In genomic region chr12:28759334-28759733, GRCh38 we compare ENCODE assay signal across 13 cellular contexts.
DNase-seq lines count a peak whose midpoint lies in the region; ATAC-seq, FAIRE-seq and TF ChIP-seq lines count a peak whose summit lies in the region.
"Had no signal": no experiment of that assay in that cellular context is flagged by ENCODE, and none has a peak within 500 bp of the region (broad histone marks: within the 10 kb centered on the region; RNA-seq: fewer than 3 reads in every experiment).

No MANE protein-coding gene starts in this region.

- ATAC-seq in A549 = peak; percentile 78 to 89

- H3K4me1 Mint-ChIP-seq in H9 = peaks cover 15 to 20% of the 10 kb centered on the region in 2 experiments

- no peaks in the 10 kb centered on the region for H4K20me1 ChIP-seq in H9 (ENCODE audit: control insufficient read depth, insufficient read depth, insufficient read length)

- H3K18ac ChIP-seq in H9 (ENCODE audit: insufficient read length, low read depth, low read length) = no peak overlapping the region

- no peak overlapping the region for H2BK5ac ChIP-seq in H9 (ENCODE audit: insufficient read length, low read length)

- H2AK5ac ChIP-seq in H9 (ENCODE audit: insufficient read length, low read length) = no peak overlapping the region

- peak overlapping the region; percentile 32 to 89 (median 85); a peak in 5 of 7 replicates for H3K27ac Mint-ChIP-seq in H9

- no peak overlapping the region for H2BK15ac ChIP-seq in H9 (ENCODE audit: low read depth, low read length)

- H3K36me3 ChIP-seq in SJCRH30 = no peaks in the 10 kb centered on the region
- H3K36me3 ChIP-seq: SJSA1 had no signal

- no peak overlapping the region for H3K9ac ChIP-seq in H9 (ENCODE audit: extremely low read depth, insufficient read length, low read length)

- no peaks in the 10 kb centered on the region for H3K79me2 ChIP-seq in H9 (ENCODE audit: insufficient read depth, low read length)

- H4K91ac ChIP-seq in H9 (ENCODE audit: insufficient read length, low read depth, low read length) = no peak overlapping the region

- H3K27ac ChIP-seq in A549 (no peak overlapping the region; a peak in 1 of 6 replicates), H9 (ENCODE audit: insufficient read length, low read depth, low read length) (peak overlapping the region; percentile 72), SJCRH30 (no peak overlapping the region)
- H3K27ac ChIP-seq: SJSA1 had no signal

- H3K27me3 Mint-ChIP-seq in H9 (ENCODE audit: low read depth) = no peaks in the 10 kb centered on the region

- WGBS in A549 (ENCODE audit: missing lambda C conversion rate) = 0% methylated on average over 1 of the region's 1 CpG
- no CpG with 5 or more reads among the region's 1 CpG for WGBS in H9 (ENCODE audit: extremely low coverage, insufficient read length, low lambda C conversion rate)

- peak; percentile 20 to 65 for DNase-seq in A549 (ENCODE audit: low read depth in 1 of 2, low spot score in 1 of 2)
- DNase-seq in H9 = peak; percentile 93
- DNase-seq in T1000 (lab: John Stamatoyannopoulos, UW) = peak; percentile 56
- DNase-seq in glomerular visceral epithelial cell (ENCODE audit: extremely low spot score) = peak; percentile 59
- no peak for DNase-seq in NCI-H82 treated with DMSO at 0.1 percent for 48 hours (lab: John Stamatoyannopoulos, UW; ENCODE audit: unreplicated experiment)
- no peak for DNase-seq in NOMO-1 (lab: John Stamatoyannopoulos, UW; ENCODE audit: unreplicated experiment in 2 of 2)
- DNase-seq in SJCRH30 = no peak
- no peak for DNase-seq in NCI-H187 (lab: John Stamatoyannopoulos, UW)
- DNase-seq: activated CD4-positive, CD25-positive, alpha-beta regulatory T cell treated with anti-CD3 and anti-CD28 coated beads, Interleukin-2, amount 50 U/mL, for 72 hours; activated gamma-delta T cell; NCI-H2081 treated with DMSO at 0.1 percent for 48 hours; trophoblast cell had no signal

- no peak overlapping the region for H2BK12ac ChIP-seq in H9 (ENCODE audit: insufficient read length, low read depth, low read length)

- no peak overlapping the region for H3T11ph ChIP-seq in H9 (ENCODE audit: low read length)

- H4K5ac ChIP-seq in H9 (ENCODE audit: insufficient read length, low read depth, low read length) = no peak overlapping the region

- no peak overlapping the region for H3K56ac ChIP-seq in H9 (ENCODE audit: insufficient read length, low read depth, low read length)

- H3K9me3 Mint-ChIP-seq in H9 = peaks cover 51 to 52% of the 10 kb centered on the region in 2 experiments

- no peak overlapping the region for H3K4me3 ChIP-seq in A549
- H3K4me3 ChIP-seq in SJCRH30 = no peak overlapping the region
- H3K4me3 ChIP-seq: SJSA1 had no signal

- H3K79me1 ChIP-seq in H9 (ENCODE audit: insufficient read depth, low read depth, low read length, poor library complexity, severe bottlenecking) = no peaks in the 10 kb centered on the region

- no peak overlapping the region for H3K4ac ChIP-seq in H9 (ENCODE audit: low read depth, low read length)

- no peak; a peak in 1 of 5 replicates for TF ChIP-seq RAD21 in A549 (conservative IDR thresholded peaks at IDR 0.05 in 1 of 2, IDR thresholded peaks at IDR 0.05 in 1 of 2)

- no peaks in the 10 kb centered on the region for H3K9me3 ChIP-seq in A549
- H3K9me3 ChIP-seq in H9 (ENCODE audit: control insufficient read depth, low read depth, low read length) = peaks cover 9% of the 10 kb centered on the region
- H3K9me3 ChIP-seq in SJCRH30 (replicated peaks) = no peaks in the 10 kb centered on the region
- H3K9me3 ChIP-seq: SJSA1 had no signal

- no peak overlapping the region for H2BK20ac ChIP-seq in H9 (ENCODE audit: low read depth, low read length, poor library complexity, severe bottlenecking)

- peaks cover 35 to 65% (median 43%) of the 10 kb centered on the region in 3 experiments for H3K36me3 Mint-ChIP-seq in H9 (ENCODE audit: insufficient read depth in 1 of 3, low read depth in 3 of 3)

- H3K23ac ChIP-seq in H9 (ENCODE audit: insufficient read length, low read depth, low read length) = no peak overlapping the region

- POLR2A ChIA-PET in A549 (lab: Yijun Ruan, JAX) = no interaction called here

- CTCF ChIA-PET in A549 (lab: Yijun Ruan, JAX) = no interaction called here

- H3K4me1 ChIP-seq in A549 (peaks cover 3% of the 10 kb centered on the region; the same call in 1 of the 3 replicates), H9 (ENCODE audit: insufficient read depth, low read length) (peaks cover 4% of the 10 kb centered on the region; the same call in 1 of the 2 replicates), SJCRH30 (no peaks in the 10 kb centered on the region)
- H3K4me1 ChIP-seq: SJSA1 had no signal

- no peak overlapping the region for H3K14ac ChIP-seq in H9 (ENCODE audit: insufficient read depth, low read length)

- H3K27me3 ChIP-seq in H9 (ENCODE audit: insufficient read depth, low read length) (no peaks in the 10 kb centered on the region), SJCRH30 (no peaks in the 10 kb centered on the region)
- H3K27me3 ChIP-seq: SJSA1 had no signal

- H3K4me3 Mint-ChIP-seq in H9 = no peak overlapping the region

- peaks cover 3% of the 10 kb centered on the region for H3K23me2 ChIP-seq in H9 (ENCODE audit: insufficient read length, low read depth, low read length, poor library complexity, severe bottlenecking)

- H2BK120ac ChIP-seq in H9 (ENCODE audit: low read depth, low read length, poor library complexity, severe bottlenecking) = no peak overlapping the region

- FAIRE-seq in A549 (lab: Jason Lieb, UNC) = no peak

- no peak for TF ChIP-seq POLR2A in A549 (IDR thresholded peaks at IDR 0.05; ENCODE audit: low read length)

- H4K8ac ChIP-seq in H9 (replicated peaks; ENCODE audit: insufficient read length, low read depth, low read length) = no peak overlapping the region

- TF ChIP-seq EP300 in A549 (IDR thresholded peaks at IDR 0.05) = 0 out of 5 replicates have a peak, but pooled peaks of 1 of the 2 experiments have one; percentile 17

- no peak overlapping the region for H2AFZ ChIP-seq in H9 (ENCODE audit: low read length)

- TF ChIP-seq CTCF in A549 (IDR thresholded peaks at IDR 0.05) (no peak), H9 (conservative IDR thresholded peaks at IDR 0.05) (0 out of 3 replicates have a peak, but pooled peaks have one; percentile 19)

- H3K4me2 ChIP-seq in A549 (peak overlapping the region; percentile 17; the same call in 1 of the 3 replicates), H9 (ENCODE audit: insufficient read depth, insufficient read length, low read length) (peak overlapping the region; percentile 19)

TF ChIP-seq in A549, 52 proteins besides CTCF, POLR2A, EP300 and RAD21:
- peak; percentile 78 for TF ChIP-seq JUNB (IDR thresholded peaks at IDR 0.05)
- no peak for TF ChIP-seq HOXA7 (CRISPR knock-in tag; IDR thresholded peaks at IDR 0.05)
- TF ChIP-seq FOSL2 (IDR thresholded peaks at IDR 0.05) = peak; percentile 73
- peak; percentile 76 for TF ChIP-seq FOSL2 (CRISPR knock-in tag; IDR thresholded peaks at IDR 0.05)
- no peak for TF ChIP-seq TFCP2L1 (CRISPR knock-in tag; IDR thresholded peaks at IDR 0.05)
- no peak for TF ChIP-seq SMC3 (IDR thresholded peaks at IDR 0.05)
- peak; percentile 35 to 74; a peak in 3 of 4 replicates for TF ChIP-seq CEBPB (IDR thresholded peaks at IDR 0.05)

Comparison
In these comparisons a context has a peak if more than half of its experiments do, and no peak if none do; other contexts are left out.
1. DNase-seq: peak in A549 (2 of 2), H9 (single experiment), T1000 (single experiment) and glomerular visceral epithelial cell (single experiment); none in NCI-H82 treated with DMSO at 0.1 percent for 48 hours (single experiment), NOMO-1 (0 of 2), SJCRH30 (0 of 2) and NCI-H187 (0 of 2).